In genomic region chr1:90730247-90731022, GRCh38 we compare ENCODE assay signal across 10 cellular contexts. TPM values are rescaled to one million over a fixed set of nuclear protein-coding genes. Genes with fewer than 3 reads are reported as not detected.
DNase-seq lines count a peak whose midpoint lies in the region; FAIRE-seq and TF ChIP-seq lines count a peak whose summit lies in the region.
"Had no signal": no experiment of that assay in that cellular context is flagged by ENCODE, and none has a peak within 500 bp of the region (broad histone marks: within the 10 kb centered on the region; RNA-seq: fewer than 3 reads in every experiment).

No MANE protein-coding gene starts in this region.

- no peak for TF ChIP-seq CTCF in OCI-LY7 (conservative IDR thresholded peaks at IDR 0.05; ENCODE audit: low read length)

- H3K9me3 ChIP-seq in OCI-LY7 (ENCODE audit: low read length), result no peaks in the 10 kb centered on the region
- no peaks in the 10 kb centered on the region for H3K9me3 ChIP-seq in effector memory CD4-positive, alpha-beta T cell (ENCODE audit: control insufficient read depth, low read length)

- H3K4me1 ChIP-seq in OCI-LY7 (ENCODE audit: insufficient read depth, low read length, poor library complexity, severe bottlenecking), result no peaks in the 10 kb centered on the region
- peaks cover 22% of the 10 kb centered on the region for H3K4me1 ChIP-seq in effector memory CD4-positive, alpha-beta T cell (ENCODE audit: control insufficient read depth, insufficient read depth, low read length, poor library complexity, severe bottlenecking)

- no peaks in the 10 kb centered on the region for H3K79me2 ChIP-seq in OCI-LY7 (ENCODE audit: insufficient read depth, low read depth, low read length)

- peak overlapping the region; percentile 46 for H3K4me2 ChIP-seq in OCI-LY7 (ENCODE audit: low read length)

- no peak for FAIRE-seq in RCC 7860 (lab: Jason Lieb, UNC)
- no peak for FAIRE-seq in frontal cortex (lab: Jason Lieb, UNC)

- intact Hi-C loops in OCI-LY7 (cut with micrococcal nuclease; ENCODE audit: unreplicated experiment), result no loop called here

- CTCF ChIA-PET in OCI-LY7 (lab: Charles Lee; ENCODE audit: unreplicated experiment), result no interaction called here

- POLR2A ChIA-PET in OCI-LY7 (lab: Charles Lee), result interaction anchor here (0.7 to 1.5 kb wide), 4 partner anchors 9 to 153 kb away, joined by 3 to 5 read pairs (median 4); no protein-coding TSS in a partner anchor

- H3K36me3 ChIP-seq in OCI-LY7 (ENCODE audit: insufficient read depth, low read length), result no peaks in the 10 kb centered on the region
- no peaks in the 10 kb centered on the region for H3K36me3 ChIP-seq in effector memory CD4-positive, alpha-beta T cell (ENCODE audit: control insufficient read depth, insufficient read depth, low read length)

- H3K27ac ChIP-seq in OCI-LY7 (ENCODE audit: low read depth, low read length, poor library complexity, severe bottlenecking), result no peak overlapping the region
- H3K27ac ChIP-seq in effector memory CD4-positive, alpha-beta T cell (ENCODE audit: insufficient read depth, low read length, poor library complexity, severe bottlenecking), result no peak overlapping the region

- DNase-seq in NCI-H1417 (lab: John Stamatoyannopoulos, UW) (peak in 2 of 3 experiments; percentile 55 to 77), NCI-H1417 treated with DMSO at 0.1 percent for 48 hours (lab: John Stamatoyannopoulos, UW) (no peak), OCI-LY7 (ENCODE audit: low spot score) (peak; percentile 8), retina (peak; percentile 87), RCC 7860 (ENCODE audit: low spot score) (no peak), frontal cortex (ENCODE audit: low spot score in 2 of 2) (no peak), activated gamma-delta T cell (lab: John Stamatoyannopoulos, UW) (no peak)
- no peak for DNase-seq in effector memory CD4-positive, alpha-beta T cell
- DNase-seq: MM.1S had no signal

- H4K20me1 ChIP-seq in OCI-LY7 (ENCODE audit: insufficient read depth, low read length), result no peaks in the 10 kb centered on the region

- peaks cover 57% of the 10 kb centered on the region for H3K27me3 ChIP-seq in effector memory CD4-positive, alpha-beta T cell (replicated peaks; ENCODE audit: control insufficient read depth, insufficient read depth, low read length, poor library complexity, severe bottlenecking)

- no peaks in the 10 kb centered on the region for H3K9me2 ChIP-seq in OCI-LY7 (ENCODE audit: insufficient read depth, low read length)

- BruUV-seq in OCI-LY7 (replicated peaks; lab: Mats Ljungman, UMichigan), result no TSS peak

- peak overlapping the region; percentile 52 for H3K4me3 ChIP-seq in OCI-LY7 (ENCODE audit: low read depth, low read length, poor library complexity, severe bottlenecking)
- peak overlapping the region; percentile 16 for H3K4me3 ChIP-seq in effector memory CD4-positive, alpha-beta T cell (ENCODE audit: insufficient read depth, low read depth, low read length, poor library complexity, severe bottlenecking)

- H2AFZ ChIP-seq in OCI-LY7 (ENCODE audit: low read length), result no peak overlapping the region; the same call in 1 of the 2 replicates

RNA-seq across cellular contexts. Expression of gene BARHL2, which starts 13.3 kb away (rescaled TPM):
- total RNA-seq in OCI-LY7 (2014; rRNA removed; shearing (Covaris generic)), result not detected in 2 replicates
- total RNA-seq in OCI-LY7 (2022) (not detected in 2 replicates), frontal cortex (under 0.01 TPM)
- total RNA-seq: activated CD8-positive, alpha-beta memory T cell treated with anti-CD3 and anti-CD28 coated beads for 36 hours had no signal

Comparison
In these comparisons a context has a peak if more than half of its experiments do, and no peak if none do; other contexts are left out.
1. DNase-seq: peak in NCI-H1417 (2 of 3), OCI-LY7 (single experiment) and retina (single experiment); none in NCI-H1417 treated with DMSO at 0.1 percent for 48 hours (single experiment), effector memory CD4-positive, alpha-beta T cell (0 of 3), RCC 7860 (single experiment), frontal cortex (0 of 2) and activated gamma-delta T cell (single experiment).